23 cellular contexts compared by ENCODE assay signal in the genomic region with DNA sequence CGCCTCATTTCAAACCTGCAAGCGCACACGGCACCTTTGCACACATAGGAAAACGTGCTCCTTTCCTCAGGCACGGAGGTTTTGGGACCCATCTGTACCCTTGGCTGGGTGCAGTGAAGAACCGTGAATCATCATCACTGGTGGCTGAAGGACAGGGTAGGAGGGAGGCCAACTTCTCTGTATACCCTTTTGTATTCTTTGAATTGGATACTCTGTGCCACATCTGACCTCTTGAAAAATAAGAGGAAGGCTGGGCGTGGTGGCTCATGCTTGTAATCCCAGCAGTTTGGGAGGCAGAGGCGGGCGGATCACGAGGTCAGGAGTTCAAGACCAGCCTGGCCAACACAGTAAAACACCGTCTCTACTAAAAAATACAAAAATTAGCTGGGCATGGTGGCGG. TPM values are rescaled to one million over a fixed set of nuclear protein-coding genes. Genes with fewer than 3 reads are reported as not detected.
"Had no signal": no experiment of that assay in that cellular context is flagged by ENCODE, and none has a peak within 500 bp of the region (broad histone marks: within the 10 kb centered on the region; RNA-seq: fewer than 3 reads in every experiment).

No MANE protein-coding gene starts in this region.

- H3K9me3 ChIP-seq: colonic mucosa, left lung, ovary, stomach, thoracic aorta, uterus had no signal

- ATAC-seq: activated CD8-positive, alpha-beta memory T cell treated with anti-CD3 and anti-CD28 coated beads, Interleukin-2, amount 10 ng/mL, durations not matched to agents 7 days and 5 days; activated CD8-positive, alpha-beta T cell treated with anti-CD3 and anti-CD28 coated beads for 36 hours; activated naive CD8-positive, alpha-beta T cell treated with anti-CD3 and anti-CD28 coated beads, Interleukin-2, amount 50 U/mL, for 24 hours; left lung; right cardiac atrium; stimulated activated naive B cell treated with anti-CD40 and anti-IgM and Interleukin-4, amounts not matched to agents 10 μg/mL and 1 μg/mL and 100 μg/mL, for 72 hours had no signal

- H3K4me3 ChIP-seq: colonic mucosa, left lung, lung, ovary, stomach, thoracic aorta, uterus had no signal

- H3K27ac ChIP-seq: colonic mucosa, left lung, ovary, stomach, thoracic aorta, uterus had no signal

- H3K4me1 ChIP-seq: colonic mucosa, left lung, uterus had no signal

- DNase-seq: activated B cell treated with CpG ODN at 0.5 μM for 24 hours; activated CD4-positive, alpha-beta T cell treated with anti-CD3 and anti-CD28 coated beads, Interleukin-2, amount 50 U/mL, for 1 hour; activated CD8-positive, alpha-beta memory T cell treated with anti-CD3 and anti-CD28 coated beads, Interleukin-2, amount 10 ng/mL, durations not matched to agents 7 days and 5 days; activated CD8-positive, alpha-beta T cell treated with anti-CD3 and anti-CD28 coated beads for 36 hours; activated naive CD8-positive, alpha-beta T cell treated with anti-CD3 and anti-CD28 coated beads, Interleukin-2, amount 50 U/mL, for 24 hours; activated T-cell treated with anti-CD3 and anti-CD28 coated beads, Interleukin-2, amount 50 U/mL, for 48 hours; colonic mucosa; effector memory CD4-positive, alpha-beta T cell; kidney glomerular epithelial cell; left lung; naive B cell; nephron progenitor cell; ovary; stimulated activated CD4-positive, alpha-beta T cell treated with anti-CD3 and anti-CD28 coated beads, Interleukin-15, amount 100 ng/mL, for 24 hours; stimulated activated CD4-positive, alpha-beta T cell treated with anti-CD3 and anti-CD28 coated beads, Interleukin-2, amount 100 ng/mL, for 24 hours; stimulated activated naive B cell treated with anti-CD40 and anti-IgM and Interleukin-4, amounts not matched to agents 10 μg/mL and 1 μg/mL and 100 μg/mL, for 72 hours; stomach; T-helper 1 cell; uterus had no signal

- H3K36me3 ChIP-seq: colonic mucosa, ovary, uterus had no signal

- H3K27me3 ChIP-seq: colonic mucosa, left lung, ovary, stomach, uterus had no signal

RNA-seq across cellular contexts. Expression of gene GPRC5B, which starts 11.7 kb away (rescaled TPM):
- total RNA-seq: activated CD8-positive, alpha-beta memory T cell treated with anti-CD3 and anti-CD28 coated beads, Interleukin-2, amount 10 ng/mL, durations not matched to agents 7 days and 5 days; activated CD8-positive, alpha-beta T cell treated with anti-CD3 and anti-CD28 coated beads for 36 hours; activated T-helper 2 cell treated with anti-CD3 and anti-CD28 coated beads, Interferon-gamma antibody, Interleukin-2, Interleukin-4, amounts not matched to agents 10 μg/mL and 5 μg/mL and 100 μg/mL, durations not matched to agents 14 hours and 24 hours and 36 hours had no signal
